Comparison of ENCODE assay signal across 16 cellular contexts in genomic region chr19:38839816-38840582, GRCh38. TPM values are rescaled to one million over a fixed set of nuclear protein-coding genes. Genes with fewer than 3 reads are reported as not detected.
A peak's percentile ranks its signal among the peaks of the same experiment; 100 is the strongest.
DNase-seq lines count a peak whose midpoint lies in the region; ATAC-seq and TF ChIP-seq lines count a peak whose summit lies in the region.
"Had no signal": no experiment of that assay in that cellular context is flagged by ENCODE, and none has a peak within 500 bp of the region (broad histone marks: within the 10 kb centered on the region; RNA-seq: fewer than 3 reads in every experiment).

No MANE protein-coding gene starts in this region.

- peaks cover 34% of the 10 kb centered on the region for H3K4me1 Mint-ChIP-seq in Calu3 (ENCODE audit: low read depth, unreplicated experiment)

- dilution Hi-C loops in IMR-90 (cut with HindIII; ENCODE audit: low sequenced_read_pairs, unreplicated experiment), result no loop called here

- H3K14ac ChIP-seq in IMR-90 (replicated peaks; ENCODE audit: low read depth, low read length) (no peak overlapping the region), trophoblast cell (ENCODE audit: low read length) (peak overlapping the region; percentile 15)

- H2BK15ac ChIP-seq in IMR-90 (ENCODE audit: low read depth, low read length), result no peak overlapping the region

- no peak overlapping the region for H4K5ac ChIP-seq in IMR-90 (ENCODE audit: low read depth, low read length)

- TF ChIP-seq CTCF in Calu3 (IDR thresholded peaks at IDR 0.05; ENCODE audit: unreplicated experiment), result no peak
- no peak for TF ChIP-seq CTCF in IMR-90 (conservative IDR thresholded peaks at IDR 0.05; ENCODE audit: low read depth, low read length)
- TF ChIP-seq CTCF in breast epithelium (IDR thresholded peaks at IDR 0.05), result no peak

- intact Hi-C loops in Calu3 (cut with micrococcal nuclease; ENCODE audit: unreplicated experiment), result no loop called here
- intact Hi-C loops in IMR-90 (cut with micrococcal nuclease), result no loop called here
- intact Hi-C loops in breast epithelium (cut with DNase I; ENCODE audit: low total_unique reads), result no loop called here

- in situ Hi-C loops in IMR-90 (cut with MboI; ENCODE audit: low sequenced_read_pairs), result no loop called here

- H3K4me3 Mint-ChIP-seq in Calu3 (ENCODE audit: low read depth, unreplicated experiment), result peak overlapping the region; percentile 36

- H2AFZ ChIP-seq in IMR-90 (replicated peaks; ENCODE audit: low read length, poor library complexity), result no peak overlapping the region
- H2AFZ ChIP-seq in trophoblast cell (ENCODE audit: insufficient read depth, low read length, poor library complexity), result no peak overlapping the region

- H3K27me3 Mint-ChIP-seq in Calu3 (ENCODE audit: unreplicated experiment), result no peaks in the 10 kb centered on the region

- H3K4me2 ChIP-seq in IMR-90 (ENCODE audit: low read depth, low read length) (no peak overlapping the region), trophoblast cell (ENCODE audit: low read length) (no peak overlapping the region)

- DNase-seq in Calu3 (no peak), IMR-90 (peak; percentile 40), breast epithelium (ENCODE audit: low spot score in 2 of 2) (no peak), trophoblast cell (peak in 1 of 2 donors; percentile 9), HuH-7 (ENCODE audit: low spot score) (no peak)
- DNase-seq: activated CD4-positive, CD25-positive, alpha-beta regulatory T cell treated with anti-CD3 and anti-CD28 coated beads, Interleukin-2, amount 50 U/mL, for 72 hours; islet precursor cell; NCI-H2171 treated with DMSO at 0.1 percent for 48 hours; nucleus accumbens had no signal

- H3K9me3 Mint-ChIP-seq in Calu3 (ENCODE audit: low read depth, unreplicated experiment), result no peaks in the 10 kb centered on the region

- H3K4ac ChIP-seq in IMR-90 (ENCODE audit: low read depth, low read length), result no peak overlapping the region
- H3K4ac ChIP-seq in trophoblast cell (ENCODE audit: low read depth, low read length), result peak overlapping the region; percentile 2

- H4K12ac ChIP-seq in trophoblast cell (ENCODE audit: low read depth, low read length), result no peak overlapping the region

- H3K36me3 ChIP-seq in IMR-90 (ENCODE audit: control insufficient read depth, insufficient read depth, low read length), result peaks cover 87% of the 10 kb centered on the region
- peaks cover 18% of the 10 kb centered on the region for H3K36me3 ChIP-seq in breast epithelium
- H3K36me3 ChIP-seq in trophoblast cell (ENCODE audit: control insufficient read depth in 1 of 2, insufficient read depth in 2 of 2, low read length in 2 of 2), result peaks cover 79 to 88% of the 10 kb centered on the region in 2 experiments

- no peaks in the 10 kb centered on the region for H3K27me3 ChIP-seq in IMR-90 (ENCODE audit: control insufficient read depth, insufficient read depth, low read length)
- H3K27me3 ChIP-seq in breast epithelium, result no peaks in the 10 kb centered on the region
- H3K27me3 ChIP-seq in trophoblast cell (ENCODE audit: insufficient read depth, low read length), result no peaks in the 10 kb centered on the region
- H3K27me3 ChIP-seq: tibial nerve had no signal

- H3K79me1 ChIP-seq in IMR-90 (ENCODE audit: low read depth in 1 of 2, low read length in 2 of 2) (peaks cover 55 to 85% of the 10 kb centered on the region in 2 experiments), trophoblast cell (ENCODE audit: low read length) (peaks cover 34% of the 10 kb centered on the region)

- H4K91ac ChIP-seq in IMR-90 (ENCODE audit: insufficient read depth, low read depth, low read length), result no peak overlapping the region
- peak overlapping the region; percentile 55 for H4K91ac ChIP-seq in trophoblast cell (ENCODE audit: low read depth, low read length)

- H3K18ac ChIP-seq in IMR-90 (ENCODE audit: low read depth, low read length), result no peak overlapping the region
- H3K18ac ChIP-seq in trophoblast cell (ENCODE audit: low read length), result peak overlapping the region; percentile 52

- no peaks in the 10 kb centered on the region for H3K9me3 ChIP-seq in IMR-90 (ENCODE audit: control insufficient read depth, insufficient read depth, low read length)
- no peaks in the 10 kb centered on the region for H3K9me3 ChIP-seq in breast epithelium
- H3K9me3 ChIP-seq in trophoblast cell (ENCODE audit: insufficient read depth, low read depth, low read length), result no peaks in the 10 kb centered on the region
- H3K9me3 ChIP-seq: tibial nerve had no signal

- peaks cover 99% of the 10 kb centered on the region for H3K36me3 Mint-ChIP-seq in Calu3 (ENCODE audit: insufficient read depth, unreplicated experiment)

- no peak overlapping the region for H3K27ac ChIP-seq in IMR-90 (ENCODE audit: insufficient read depth, low read length)
- peak overlapping the region; percentile 58 to 91 for H3K27ac ChIP-seq in breast epithelium
- peak overlapping the region; percentile 96 for H3K27ac ChIP-seq in trophoblast cell (ENCODE audit: low read depth, low read length)
- H3K27ac ChIP-seq: tibial nerve had no signal

- H3K79me2 ChIP-seq in trophoblast cell (ENCODE audit: control insufficient read depth, insufficient read depth, low read length, poor library complexity), result peaks cover 12% of the 10 kb centered on the region

- H3K27ac Mint-ChIP-seq in Calu3 (ENCODE audit: unreplicated experiment), result peak overlapping the region; percentile 92

- H2BK20ac ChIP-seq in IMR-90 (ENCODE audit: low read depth, low read length), result no peak overlapping the region

- TF ChIP-seq POLR2A in IMR-90 (IDR thresholded peaks at IDR 0.05; ENCODE audit: low read depth, low read length), result no peak
- no peak for TF ChIP-seq POLR2A in breast epithelium (IDR thresholded peaks at IDR 0.05)

- TF ChIP-seq RAD21 in IMR-90 (IDR thresholded peaks at IDR 0.05; ENCODE audit: low read length), result no peak

- H3K4me1 ChIP-seq in IMR-90 (ENCODE audit: control insufficient read depth, insufficient read depth, low read length), result peaks cover 10% of the 10 kb centered on the region; the same call in 1 of the 2 replicates
- peaks cover 9 to 14% of the 10 kb centered on the region in 2 donors for H3K4me1 ChIP-seq in breast epithelium
- peaks cover 44 to 51% of the 10 kb centered on the region in 2 experiments for H3K4me1 ChIP-seq in trophoblast cell (ENCODE audit: control insufficient read depth in 1 of 2, insufficient read depth in 2 of 2, low read length in 2 of 2)

- H2AK9ac ChIP-seq in IMR-90 (replicated peaks; ENCODE audit: low read depth, low read length, poor library complexity), result no peak overlapping the region

- CTCF ChIA-PET in Calu3 (lab: Charles Lee), result interaction anchor here (1.3 kb wide), 1 partner anchor 90 kb away, joined by 4 read pairs; the partner anchor contains the start of genes MRPS12 and SARS2
- CTCF ChIA-PET in IMR-90 (lab: Yijun Ruan, JAX), result no interaction called here

- H2BK12ac ChIP-seq in trophoblast cell (ENCODE audit: low read length), result no peak overlapping the region

- BruUV-seq in Calu3 (replicated peaks; lab: Mats Ljungman, UMichigan), result no TSS peak
- no TSS peak for BruUV-seq in IMR-90 (replicated peaks; lab: Mats Ljungman, UMichigan)

- no peak overlapping the region for H3K4me3 ChIP-seq in IMR-90 (ENCODE audit: insufficient read depth, low read depth, low read length)
- H3K4me3 ChIP-seq in breast epithelium, result no peak overlapping the region
- H3K4me3 ChIP-seq in trophoblast cell (ENCODE audit: low read depth, low read length), result no peak overlapping the region
- H3K4me3 ChIP-seq: tibial nerve had no signal

- H2BK120ac ChIP-seq in IMR-90 (ENCODE audit: low read depth, low read length) (no peak overlapping the region), trophoblast cell (ENCODE audit: insufficient read depth, low read length, poor library complexity) (no peak overlapping the region)

- no peak overlapping the region for H3K9ac ChIP-seq in IMR-90 (ENCODE audit: low read depth, low read length)
- no peak overlapping the region for H3K9ac ChIP-seq in trophoblast cell (ENCODE audit: low read length)

- no peak overlapping the region for H2BK5ac ChIP-seq in IMR-90 (ENCODE audit: low read depth, low read length, poor library complexity, severe bottlenecking)
- peak overlapping the region; percentile 10 for H2BK5ac ChIP-seq in trophoblast cell (ENCODE audit: low read depth, low read length, poor library complexity)

- H3K23ac ChIP-seq in IMR-90 (ENCODE audit: low read depth, low read length), result no peak overlapping the region
- H3K23ac ChIP-seq in trophoblast cell (ENCODE audit: low read length), result no peak overlapping the region

- no peak overlapping the region for H3K56ac ChIP-seq in IMR-90 (ENCODE audit: extremely low read depth, insufficient read depth, low read length)

- ATAC-seq in IMR-90 (ENCODE audit: low read depth), result no peak
- no peak for ATAC-seq in GM18909 (IDR thresholded peaks at IDR 0.05; ENCODE audit: poor library complexity, unreplicated experiment)
- no peak for ATAC-seq in HG03565 (IDR thresholded peaks at IDR 0.05; ENCODE audit: unreplicated experiment)
- ATAC-seq in GM18861 (IDR thresholded peaks at IDR 0.05; ENCODE audit: unreplicated experiment), result no peak
- ATAC-seq: esophagus mucosa had no signal

- peaks cover 7% of the 10 kb centered on the region; the same call in 1 of the 2 replicates for H3K9me1 ChIP-seq in IMR-90 (ENCODE audit: insufficient read depth, low read length)

- no CpG with 5 or more reads among the region's 28 CpGs for WGBS in IMR-90 (ENCODE audit: extremely low coverage in 2 of 2, insufficient read length in 1 of 2), 2 experiments
- WGBS in trophoblast cell (ENCODE audit: extremely low coverage, insufficient coverage, insufficient read length), result no CpG with 5 or more reads among the region's 28 CpGs

- POLR2A ChIA-PET in IMR-90 (lab: Charles Lee; ENCODE audit: unreplicated experiment), result no interaction called here

- H4K8ac ChIP-seq in IMR-90 (ENCODE audit: low read depth in 2 of 2, low read length in 2 of 2), result no peak overlapping the region
- no peak overlapping the region for H4K8ac ChIP-seq in trophoblast cell (ENCODE audit: low read depth, low read length)

- peaks cover 79% of the 10 kb centered on the region for H4K20me1 ChIP-seq in IMR-90 (ENCODE audit: insufficient read depth, low read length)

- H2AK5ac ChIP-seq in IMR-90 (ENCODE audit: low read depth, low read length) (no peak overlapping the region), trophoblast cell (ENCODE audit: low read length) (no peak overlapping the region)

RNA-seq across cellular contexts. Expression of gene ECH1, which starts 8.4 kb away (rescaled TPM):
- total RNA-seq in Calu3 (2022) (253 and 291 TPM in 2 replicates), IMR-90 (2012; rRNA removed) (15.0 and 15.6 TPM in 2 replicates), breast epithelium (100 to 1,000 TPM in 1 of 3 donors, 10 to 100 TPM in 2; 85.8 to 113 (median 93.8) TPM)
- 62.1 and 62.3 TPM in 2 replicates for polyA plus RNA-seq in IMR-90 (2012; rRNA removed)
- polyA plus RNA-seq in IMR-90 (2012; cell fraction: cytosol; rRNA removed), result 91.1 and 125 TPM in 2 replicates
- 56.4 and 61.3 TPM in 2 replicates for polyA plus RNA-seq in IMR-90 (2012; cell fraction: nucleus; rRNA removed; ENCODE audit: low replicate concordance)
- polyA plus RNA-seq in trophoblast cell (2013), result 186 and 200 TPM in 2 replicates

RNA-seq across cellular contexts. Expression of gene HNRNPL, which starts 9.8 kb away (rescaled TPM):
- 383 and 408 TPM in 2 replicates for total RNA-seq in Calu3 (2022)
- total RNA-seq in IMR-90 (2012; rRNA removed), result 316 and 429 TPM in 2 replicates
- 277 and 280 TPM in 2 replicates for polyA plus RNA-seq in IMR-90 (2012; rRNA removed)
- 159 and 260 TPM in 2 replicates for polyA plus RNA-seq in IMR-90 (2012; cell fraction: cytosol; rRNA removed)
- 202 and 318 TPM in 2 replicates for polyA plus RNA-seq in IMR-90 (2012; cell fraction: nucleus; rRNA removed; ENCODE audit: low replicate concordance)
- 100 to 1,000 TPM; 164 to 193 (median 168) TPM for total RNA-seq in breast epithelium
- 227 and 231 TPM in 2 replicates for polyA plus RNA-seq in trophoblast cell (2013)

RNA-seq across cellular contexts. Expression of gene LGALS4, which starts 27.3 kb away (rescaled TPM):
- 321 and 537 TPM in 2 replicates for total RNA-seq in Calu3 (2022)
- total RNA-seq in IMR-90 (2012; rRNA removed), result not detected in 2 replicates
- polyA plus RNA-seq in IMR-90 (2012; rRNA removed), result 0.10 and 0.29 TPM in 2 replicates
- polyA plus RNA-seq in IMR-90 (2012; cell fraction: cytosol; rRNA removed), result not detected in 2 replicates
- polyA plus RNA-seq in IMR-90 (2012; cell fraction: nucleus; rRNA removed; ENCODE audit: low replicate concordance), result 1.2 and 1.3 TPM in 2 replicates
- total RNA-seq in breast epithelium, result 10 to 100 TPM in 1 of 3 donors, under 1 TPM in 2; 0.80 to 16.4 (median 0.88) TPM
- 0.10 and 0.19 TPM in 2 replicates for polyA plus RNA-seq in trophoblast cell (2013)
- total RNA-seq: Daoy, LHCN-M2 had no signal

RNA-seq across cellular contexts. Expression of gene RINL, which starts 38.1 kb away (rescaled TPM):
- 4.1 TPM in 2 replicates for total RNA-seq in Calu3 (2022)
- 0.72 and 0.83 TPM in 2 replicates for total RNA-seq in IMR-90 (2012; rRNA removed)
- 1.2 and 1.9 TPM in 2 replicates for polyA plus RNA-seq in IMR-90 (2012; rRNA removed)
- polyA plus RNA-seq in IMR-90 (2012; cell fraction: cytosol; rRNA removed), result 1.00 and 1.0 TPM in 2 replicates
- 1.5 and 1.7 TPM in 2 replicates for polyA plus RNA-seq in IMR-90 (2012; cell fraction: nucleus; rRNA removed; ENCODE audit: low replicate concordance)
- total RNA-seq in breast epithelium, result 10 to 100 TPM in 2 of 3 donors, 1 to 10 TPM in 1; 4.5 to 13.0 (median 12.8) TPM
- 0.99 and 1.1 TPM in 2 replicates for polyA plus RNA-seq in trophoblast cell (2013)

RNA-seq across cellular contexts. Expression of gene LGALS7B, which starts 51.0 kb away (rescaled TPM):
- total RNA-seq in Calu3 (2022) (3.2 and 4.8 TPM in 2 replicates), IMR-90 (2012; rRNA removed) (not detected in 2 replicates), breast epithelium (10 to 100 TPM in 1 of 3 donors, 1 to 10 TPM in 1, not detected in 1; 5.9 to 23.6 TPM)
- not detected in 2 replicates for polyA plus RNA-seq in IMR-90 (2012; rRNA removed)
- not detected in 2 replicates for polyA plus RNA-seq in IMR-90 (2012; cell fraction: cytosol; rRNA removed)
- not detected in 2 replicates for polyA plus RNA-seq in IMR-90 (2012; cell fraction: nucleus; rRNA removed; ENCODE audit: low replicate concordance)
- polyA plus RNA-seq in trophoblast cell (2013), result not detected in 2 replicates
- total RNA-seq: Daoy, LHCN-M2, tibial nerve had no signal

Comparison
In these comparisons a context has a peak if more than half of its experiments do, and no peak if none do; other contexts are left out.
1. RNA of gene LGALS4, which starts 27.3 kb away (total RNA-seq): 321 to 537 TPM in Calu3; 0.80 to 16.4 TPM in breast epithelium and not detected in IMR-90; every median in the first group is over 10 times any median in the second.